2 cellular contexts compared by ENCODE assay signal in genomic region chr1:21261551-21262281, GRCh38.
TF ChIP-seq lines count a peak whose summit lies in the region.

No MANE protein-coding gene starts in this region.

TF ChIP-seq in PFSK-1, 5 proteins besides CTCF, POLR2A, EP300 and RAD21 (continued from another document):
- TF ChIP-seq, protein P1, sequence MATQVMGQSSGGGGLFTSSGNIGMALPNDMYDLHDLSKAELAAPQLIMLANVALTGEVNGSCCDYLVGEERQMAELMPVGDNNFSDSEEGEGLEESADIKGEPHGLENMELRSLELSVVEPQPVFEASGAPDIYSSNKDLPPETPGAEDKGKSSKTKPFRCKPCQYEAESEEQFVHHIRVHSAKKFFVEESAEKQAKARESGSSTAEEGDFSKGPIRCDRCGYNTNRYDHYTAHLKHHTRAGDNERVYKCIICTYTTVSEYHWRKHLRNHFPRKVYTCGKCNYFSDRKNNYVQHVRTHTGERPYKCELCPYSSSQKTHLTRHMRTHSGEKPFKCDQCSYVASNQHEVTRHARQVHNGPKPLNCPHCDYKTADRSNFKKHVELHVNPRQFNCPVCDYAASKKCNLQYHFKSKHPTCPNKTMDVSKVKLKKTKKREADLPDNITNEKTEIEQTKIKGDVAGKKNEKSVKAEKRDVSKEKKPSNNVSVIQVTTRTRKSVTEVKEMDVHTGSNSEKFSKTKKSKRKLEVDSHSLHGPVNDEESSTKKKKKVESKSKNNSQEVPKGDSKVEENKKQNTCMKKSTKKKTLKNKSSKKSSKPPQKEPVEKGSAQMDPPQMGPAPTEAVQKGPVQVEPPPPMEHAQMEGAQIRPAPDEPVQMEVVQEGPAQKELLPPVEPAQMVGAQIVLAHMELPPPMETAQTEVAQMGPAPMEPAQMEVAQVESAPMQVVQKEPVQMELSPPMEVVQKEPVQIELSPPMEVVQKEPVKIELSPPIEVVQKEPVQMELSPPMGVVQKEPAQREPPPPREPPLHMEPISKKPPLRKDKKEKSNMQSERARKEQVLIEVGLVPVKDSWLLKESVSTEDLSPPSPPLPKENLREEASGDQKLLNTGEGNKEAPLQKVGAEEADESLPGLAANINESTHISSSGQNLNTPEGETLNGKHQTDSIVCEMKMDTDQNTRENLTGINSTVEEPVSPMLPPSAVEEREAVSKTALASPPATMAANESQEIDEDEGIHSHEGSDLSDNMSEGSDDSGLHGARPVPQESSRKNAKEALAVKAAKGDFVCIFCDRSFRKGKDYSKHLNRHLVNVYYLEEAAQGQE (IDR thresholded peaks at IDR 0.05; ENCODE audit: insufficient read depth in 1 of 2, low read depth in 2 of 2, low read length in 2 of 2): no peak
- TF ChIP-seq FOXP2 (optimal IDR thresholded peaks at IDR 0.05; ENCODE audit: borderline replicate concordance, extremely low read depth, extremely low read length, insufficient read depth) (peak; percentile 49), POLR2AphosphoS5 (IDR thresholded peaks at IDR 0.05; ENCODE audit: low read depth, low read length) (0 out of 2 replicates have a peak, but pooled peaks have one; percentile 38), TAF1 (IDR thresholded peaks at IDR 0.05; ENCODE audit: borderline replicate concordance, insufficient read depth, low read length) (no peak)
TF ChIP-seq in PFSK-1: peak in this region for 2.

TF ChIP-seq in HepG2, 621 proteins besides CTCF, POLR2A, EP300 and RAD21 (continued from another document):
- TF ChIP-seq, protein P2, sequence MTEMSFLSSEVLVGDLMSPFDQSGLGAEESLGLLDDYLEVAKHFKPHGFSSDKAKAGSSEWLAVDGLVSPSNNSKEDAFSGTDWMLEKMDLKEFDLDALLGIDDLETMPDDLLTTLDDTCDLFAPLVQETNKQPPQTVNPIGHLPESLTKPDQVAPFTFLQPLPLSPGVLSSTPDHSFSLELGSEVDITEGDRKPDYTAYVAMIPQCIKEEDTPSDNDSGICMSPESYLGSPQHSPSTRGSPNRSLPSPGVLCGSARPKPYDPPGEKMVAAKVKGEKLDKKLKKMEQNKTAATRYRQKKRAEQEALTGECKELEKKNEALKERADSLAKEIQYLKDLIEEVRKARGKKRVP (CRISPR knock-in tag; IDR thresholded peaks at IDR 0.05): peak in 1 of 2 experiments; percentile 79; a peak in 2 of 4 replicates
- TF ChIP-seq MAX (IDR thresholded peaks at IDR 0.05): no peak
- TF ChIP-seq GATAD2A (CRISPR knock-in tag; IDR thresholded peaks at IDR 0.05): peak; percentile 24; the same call in 1 of the 2 replicates
- TF ChIP-seq CEBPG (CRISPR knock-in tag; IDR thresholded peaks at IDR 0.05): peak; percentile 34; the same call in 1 of the 2 replicates
- peak; percentile 82 for TF ChIP-seq ZBTB38 (CRISPR knock-in tag; IDR thresholded peaks at IDR 0.05)
- TF ChIP-seq ETV5 (CRISPR knock-in tag; IDR thresholded peaks at IDR 0.05; ENCODE audit: borderline replicate concordance): peak; percentile 30; the same call in 1 of the 2 replicates
